8 cellular contexts compared by ENCODE assay signal in genomic region chr20:56171087-56172012, GRCh38.
DNase-seq lines count a peak whose midpoint lies in the region; ATAC-seq, FAIRE-seq and TF ChIP-seq lines count a peak whose summit lies in the region.

No MANE protein-coding gene starts in this region.

- H3K27ac ChIP-seq in astrocyte (ENCODE audit: low read depth, low read length) (no peak overlapping the region), neuronal stem cell (replicated peaks; ENCODE audit: low read length) (no peak overlapping the region)

- no CpG with 5 or more reads among the region's 6 CpGs for WGBS in neuronal stem cell (ENCODE audit: extremely low coverage in 2 of 2, insufficient read length in 2 of 2, insufficient replicate concordance in 1 of 2), 2 donors

- H3K4me3 Mint-ChIP-seq in astrocyte (ENCODE audit: unreplicated experiment): no peak overlapping the region

- H3K14ac ChIP-seq in neuronal stem cell (ENCODE audit: low read length): no peak overlapping the region

- no peak overlapping the region for H2AFZ ChIP-seq in astrocyte (ENCODE audit: low read depth, low read length)
- H2AFZ ChIP-seq in neuronal stem cell (ENCODE audit: low read length): no peak overlapping the region

- H2BK15ac ChIP-seq in neuronal stem cell (ENCODE audit: low read length): no peak overlapping the region

- H3K9me3 ChIP-seq in BE2C: no peaks in the 10 kb centered on the region
- H3K9me3 ChIP-seq in astrocyte (ENCODE audit: insufficient read depth, low read depth, low read length): no peaks in the 10 kb centered on the region
- no peaks in the 10 kb centered on the region for H3K9me3 ChIP-seq in neuronal stem cell (replicated peaks in 1 of 2; ENCODE audit: control insufficient read depth in 2 of 2, insufficient read depth in 1 of 2, low read depth in 1 of 2, low read length in 2 of 2)

- H3K79me2 ChIP-seq in astrocyte (ENCODE audit: insufficient read depth, low read length): no peaks in the 10 kb centered on the region

- no peak overlapping the region for H3K18ac ChIP-seq in neuronal stem cell (ENCODE audit: low read length)

- no peak overlapping the region for H3K4ac ChIP-seq in neuronal stem cell (ENCODE audit: low read length)

- H3K9ac ChIP-seq in astrocyte (ENCODE audit: low read length): no peak overlapping the region
- H3K9ac ChIP-seq in neuronal stem cell (ENCODE audit: low read depth, low read length, poor library complexity): no peak overlapping the region

- no peaks in the 10 kb centered on the region for H3K4me1 Mint-ChIP-seq in astrocyte (ENCODE audit: low read depth, unreplicated experiment)

- no peak overlapping the region for H2AK5ac ChIP-seq in neuronal stem cell (ENCODE audit: low read depth, low read length)

- no peak overlapping the region for H2BK120ac ChIP-seq in neuronal stem cell (ENCODE audit: low read depth, low read length)

- H3K27ac Mint-ChIP-seq in astrocyte (ENCODE audit: unreplicated experiment): no peak overlapping the region

- no peak overlapping the region for H3K23ac ChIP-seq in neuronal stem cell (ENCODE audit: low read depth, low read length, poor library complexity)

- FAIRE-seq in astrocyte (lab: Jason Lieb, UNC): no peak

- H3K4me1 ChIP-seq in BE2C: peaks cover 5% of the 10 kb centered on the region
- H3K4me1 ChIP-seq in astrocyte (ENCODE audit: insufficient read depth, low read length): no peaks in the 10 kb centered on the region
- H3K4me1 ChIP-seq in neuronal stem cell (ENCODE audit: control insufficient read depth in 2 of 2, insufficient read depth in 1 of 2, low read depth in 1 of 2, low read length in 2 of 2): no peaks in the 10 kb centered on the region

- H3K36me3 ChIP-seq in BE2C: no peaks in the 10 kb centered on the region
- no peaks in the 10 kb centered on the region for H3K36me3 ChIP-seq in astrocyte (ENCODE audit: insufficient read depth, low read length)
- H3K36me3 ChIP-seq in neuronal stem cell (replicated peaks in 1 of 2; ENCODE audit: control insufficient read depth in 2 of 2, insufficient read depth in 2 of 2, low read length in 2 of 2): no peaks in the 10 kb centered on the region

- no peaks in the 10 kb centered on the region for H3K79me1 ChIP-seq in neuronal stem cell (ENCODE audit: low read depth, low read length)

- H3K27me3 ChIP-seq in BE2C (no peaks in the 10 kb centered on the region), astrocyte (ENCODE audit: insufficient read depth, low read length) (no peaks in the 10 kb centered on the region), neuronal stem cell (ENCODE audit: control insufficient read depth in 3 of 3, insufficient read depth in 3 of 3, low read depth in 1 of 3, low read length in 3 of 3) (no peaks in the 10 kb centered on the region)

- H2BK12ac ChIP-seq in neuronal stem cell (ENCODE audit: low read length): no peak overlapping the region

- H4K91ac ChIP-seq in neuronal stem cell (ENCODE audit: low read depth, low read length, poor library complexity): no peak overlapping the region

- no peak overlapping the region for H2BK5ac ChIP-seq in neuronal stem cell (ENCODE audit: low read length)

- no peaks in the 10 kb centered on the region for H3K36me3 Mint-ChIP-seq in astrocyte (ENCODE audit: low read depth, unreplicated experiment)

- peaks cover 12% of the 10 kb centered on the region for H3K9me3 Mint-ChIP-seq in astrocyte (ENCODE audit: unreplicated experiment)

- no peak for ATAC-seq in HG03097 (IDR thresholded peaks at IDR 0.05; ENCODE audit: low FRiP score, unreplicated experiment)
- ATAC-seq in GM18517 (IDR thresholded peaks at IDR 0.05; ENCODE audit: unreplicated experiment): no peak

- peak; percentile 84 for TF ChIP-seq CTCF in BE2C (IDR thresholded peaks at IDR 0.05; ENCODE audit: low read depth, low read length)
- TF ChIP-seq CTCF in astrocyte (IDR thresholded peaks at IDR 0.05; ENCODE audit: insufficient read depth, low read depth, low read length): peak; percentile 12

- H3K27me3 Mint-ChIP-seq in astrocyte (ENCODE audit: low read depth, unreplicated experiment): no peaks in the 10 kb centered on the region

- no peak overlapping the region for H4K8ac ChIP-seq in neuronal stem cell (ENCODE audit: low read depth, low read length)

- H4K20me1 ChIP-seq in astrocyte (ENCODE audit: insufficient read depth, low read length): no peaks in the 10 kb centered on the region

- no peak overlapping the region for H3K4me2 ChIP-seq in astrocyte (ENCODE audit: low read length)
- H3K4me2 ChIP-seq in neuronal stem cell (ENCODE audit: insufficient read depth, low read length, poor library complexity, severe bottlenecking): no peak overlapping the region

- DNase-seq in BE2C: peak; percentile 47
- peak; percentile 35 for DNase-seq in M059J (ENCODE audit: low read depth)
- no peak for DNase-seq in astrocyte (ENCODE audit: low read depth)
- peak; percentile 75 for DNase-seq in left kidney (ENCODE audit: low read depth, low spot score)
- DNase-seq in NOMO-1 treated with dmso at 0.1 percent for 144 hours (lab: John Stamatoyannopoulos, UW; ENCODE audit: unreplicated experiment): no peak
- DNase-seq in neuronal stem cell (ENCODE audit: low spot score): no peak

- H3K4me3 ChIP-seq in BE2C (ENCODE audit: low read depth, low read length) (no peak overlapping the region), astrocyte (ENCODE audit: insufficient read depth, low read depth, low read length) (no peak overlapping the region), neuronal stem cell (ENCODE audit: low read length in 2 of 2) (no peak overlapping the region)

Comparison
In these comparisons a context has a peak if more than half of its experiments do, and no peak if none do; other contexts are left out.
1. DNase-seq: peak in BE2C (single experiment), M059J (single experiment) and left kidney (single experiment); none in astrocyte (single experiment), NOMO-1 treated with dmso at 0.1 percent for 144 hours (single experiment) and neuronal stem cell (single experiment).